27 cellular contexts compared by ENCODE assay signal in the genomic region with DNA sequence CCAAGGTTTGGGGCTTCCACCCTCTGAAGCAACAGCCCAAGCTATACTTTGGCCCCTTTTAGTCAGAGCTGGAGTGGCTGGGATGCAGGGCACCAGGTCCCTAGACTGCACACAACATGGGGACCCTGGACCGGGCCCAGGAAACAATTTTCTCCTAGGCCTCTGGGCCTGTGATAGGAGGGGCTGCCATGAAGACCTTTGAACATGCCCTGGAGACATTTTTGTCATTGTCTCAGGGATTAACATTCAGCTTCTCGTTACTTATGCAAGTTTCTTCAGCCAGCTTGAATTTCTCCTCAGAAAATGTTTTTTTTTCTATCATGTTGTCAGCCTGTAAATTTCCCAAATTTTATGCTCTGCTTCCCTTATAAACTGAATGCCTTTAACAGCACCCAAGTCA.
"Had no signal": no experiment of that assay in that cellular context is flagged by ENCODE, and none has a peak within 500 bp of the region (broad histone marks: within the 10 kb centered on the region; RNA-seq: fewer than 3 reads in every experiment).

No MANE protein-coding gene starts in this region.

- H3K36me3 Mint-ChIP-seq: stimulated activated effector memory CD8-positive, alpha-beta T cell treated with anti-CD3 and anti-CD28 coated beads, Interleukin-12 subunit alpha, Interleukin-12 subunit beta, amount 100 ng/mL, for 72 hours had no signal

- H3K4me3 ChIP-seq: stomach, suprapubic skin, testis, thoracic aorta, thyroid gland, tibial artery, tibial nerve, transverse colon, upper lobe of left lung, upper lobe of right lung, uterus, vagina had no signal

- H3K27ac ChIP-seq: stomach, suprapubic skin, testis, thoracic aorta, thyroid gland, tibial artery, tibial nerve, transverse colon, upper lobe of left lung, upper lobe of right lung, uterus, vagina had no signal

- H3K27ac Mint-ChIP-seq: stimulated activated effector memory CD8-positive, alpha-beta T cell treated with anti-CD3 and anti-CD28 coated beads, Interleukin-12 subunit alpha, Interleukin-12 subunit beta, amount 100 ng/mL, for 72 hours; stimulated activated memory B cell treated with anti-CD40 and anti-IgM and Interleukin-4, amounts not matched to agents 10 μg/mL and 1 μg/mL and 100 μg/mL, for 72 hours; stimulated activated naive B cell treated with anti-CD40 and anti-IgM and Interleukin-4, amounts not matched to agents 10 μg/mL and 1 μg/mL and 100 μg/mL, for 72 hours; stimulated activated naive CD8-positive, alpha-beta T cell treated with anti-CD3 and anti-CD28 coated beads, Interleukin-15, amount 100 ng/mL, for 72 hours; stimulated activated naive CD8-positive, alpha-beta T cell treated with anti-CD3 and anti-CD28 coated beads, Interleukin-15, Interleukin-2, amounts not matched to agents 100 ng/mL and 50 ng/mL, for 24 hours; type B pancreatic cell had no signal

- ATAC-seq: stimulated activated effector memory CD8-positive, alpha-beta T cell treated with anti-CD3 and anti-CD28 coated beads, Interleukin-12 subunit alpha, Interleukin-12 subunit beta, amount 100 ng/mL, for 72 hours; stimulated activated memory B cell treated with anti-CD40 and anti-IgM and Interleukin-4, amounts not matched to agents 10 μg/mL and 1 μg/mL and 100 μg/mL, for 72 hours; stimulated activated naive B cell treated with anti-CD40 and anti-IgM and Interleukin-4, amounts not matched to agents 10 μg/mL and 1 μg/mL and 100 μg/mL, for 72 hours; stimulated activated naive CD8-positive, alpha-beta T cell treated with anti-CD3 and anti-CD28 coated beads, Interleukin-15, amount 100 ng/mL, for 72 hours; stimulated activated naive CD8-positive, alpha-beta T cell treated with anti-CD3 and anti-CD28 coated beads, Interleukin-15, Interleukin-2, amounts not matched to agents 100 U/mL and 50 U/mL, for 24 hours; upper lobe of right lung had no signal

- DNase-seq: stimulated activated CD4-positive, alpha-beta T cell treated with anti-CD3 and anti-CD28 coated beads, Interleukin-2, amount 100 ng/mL, for 48 hours; stimulated activated CD4-positive, alpha-beta T cell treated with anti-CD3 and anti-CD28 coated beads, Interleukin-4, amount 100 ng/mL, for 1 hour; stimulated activated CD4-positive, alpha-beta T cell treated with anti-CD3 and anti-CD28 coated beads, Interleukin-4, amount 100 ng/mL, for 24 hours; stimulated activated CD4-positive, alpha-beta T cell treated with anti-CD3 and anti-CD28 coated beads, Interleukin-4, amount 100 ng/mL, for 4 hours; stimulated activated CD8-positive, alpha-beta memory T cell treated with anti-CD3 and anti-CD28 coated beads, Interleukin-4, amount 100 ng/mL, for 48 hours; stimulated activated naive B cell treated with anti-CD40 and anti-IgM and Interleukin-4, amounts not matched to agents 10 μg/mL and 1 μg/mL and 100 μg/mL, for 72 hours; stimulated activated naive CD4-positive, alpha-beta T cell; stimulated activated naive CD4-positive, alpha-beta T cell treated with Interleukin-2 at 50 U/mL for 16 hours; stimulated activated naive CD8-positive, alpha-beta T cell treated with anti-CD3 and anti-CD28 coated beads, Interleukin-15, amount 100 ng/mL, for 72 hours; stimulated activated naive CD8-positive, alpha-beta T cell treated with anti-CD3 and anti-CD28 coated beads, Interleukin-15, Interleukin-2, amounts not matched to agents 100 U/mL and 50 U/mL, for 24 hours; stomach; substantia nigra; testis; thyroid gland; tibial artery; transverse colon; upper lobe of left lung; upper lobe of right lung; uterus had no signal

- H3K9me3 ChIP-seq: stomach, suprapubic skin, testis, thoracic aorta, thyroid gland, tibial artery, transverse colon, upper lobe of left lung, upper lobe of right lung, vagina had no signal

- H3K9me3 Mint-ChIP-seq: stimulated activated effector memory CD8-positive, alpha-beta T cell treated with anti-CD3 and anti-CD28 coated beads, Interleukin-12 subunit alpha, Interleukin-12 subunit beta, amount 100 ng/mL, for 72 hours; stimulated activated memory B cell treated with anti-CD40 and anti-IgM and Interleukin-4, amounts not matched to agents 10 μg/mL and 1 μg/mL and 100 μg/mL, for 72 hours; stimulated activated naive CD8-positive, alpha-beta T cell treated with anti-CD3 and anti-CD28 coated beads, Interleukin-15, Interleukin-2, amounts not matched to agents 100 ng/mL and 50 ng/mL, for 24 hours; type B pancreatic cell had no signal

- H3K4me1 ChIP-seq: stomach, suprapubic skin, testis, tibial nerve, transverse colon, upper lobe of left lung, upper lobe of right lung, uterus, vagina had no signal

- H3K4me3 Mint-ChIP-seq: stimulated activated effector memory CD8-positive, alpha-beta T cell treated with anti-CD3 and anti-CD28 coated beads, Interleukin-12 subunit alpha, Interleukin-12 subunit beta, amount 100 ng/mL, for 72 hours; stimulated activated memory B cell treated with anti-CD40 and anti-IgM and Interleukin-4, amounts not matched to agents 10 μg/mL and 1 μg/mL and 100 μg/mL, for 72 hours; stimulated activated naive B cell treated with anti-CD40 and anti-IgM and Interleukin-4, amounts not matched to agents 10 μg/mL and 1 μg/mL and 100 μg/mL, for 72 hours; stimulated activated naive CD8-positive, alpha-beta T cell treated with anti-CD3 and anti-CD28 coated beads, Interleukin-15, amount 100 ng/mL, for 72 hours; stimulated activated naive CD8-positive, alpha-beta T cell treated with anti-CD3 and anti-CD28 coated beads, Interleukin-15, Interleukin-2, amounts not matched to agents 100 ng/mL and 50 ng/mL, for 24 hours; type B pancreatic cell had no signal

- H3K4me1 Mint-ChIP-seq: stimulated activated effector memory CD8-positive, alpha-beta T cell treated with anti-CD3 and anti-CD28 coated beads, Interleukin-12 subunit alpha, Interleukin-12 subunit beta, amount 100 ng/mL, for 72 hours; stimulated activated memory B cell treated with anti-CD40 and anti-IgM and Interleukin-4, amounts not matched to agents 10 μg/mL and 1 μg/mL and 100 μg/mL, for 72 hours; stimulated activated naive CD8-positive, alpha-beta T cell treated with anti-CD3 and anti-CD28 coated beads, Interleukin-15, amount 100 ng/mL, for 72 hours had no signal

- H3K27me3 ChIP-seq: stomach, suprapubic skin, testis, thyroid gland, tibial artery, tibial nerve, transverse colon, upper lobe of left lung, upper lobe of right lung, uterus, vagina had no signal

- H3K27me3 Mint-ChIP-seq: stimulated activated memory B cell treated with anti-CD40 and anti-IgM and Interleukin-4, amounts not matched to agents 10 μg/mL and 1 μg/mL and 100 μg/mL, for 72 hours; stimulated activated naive B cell treated with anti-CD40 and anti-IgM and Interleukin-4, amounts not matched to agents 10 μg/mL and 1 μg/mL and 100 μg/mL, for 72 hours; stimulated activated naive CD8-positive, alpha-beta T cell treated with anti-CD3 and anti-CD28 coated beads, Interleukin-15, amount 100 ng/mL, for 72 hours; stimulated activated naive CD8-positive, alpha-beta T cell treated with anti-CD3 and anti-CD28 coated beads, Interleukin-15, Interleukin-2, amounts not matched to agents 100 ng/mL and 50 ng/mL, for 24 hours; type B pancreatic cell had no signal

- H3K36me3 ChIP-seq: suprapubic skin, thoracic aorta, thyroid gland, tibial artery, tibial nerve, upper lobe of left lung, upper lobe of right lung, uterus, vagina had no signal
